ENCODE assay signal across 16 cellular contexts in the genomic region with DNA sequence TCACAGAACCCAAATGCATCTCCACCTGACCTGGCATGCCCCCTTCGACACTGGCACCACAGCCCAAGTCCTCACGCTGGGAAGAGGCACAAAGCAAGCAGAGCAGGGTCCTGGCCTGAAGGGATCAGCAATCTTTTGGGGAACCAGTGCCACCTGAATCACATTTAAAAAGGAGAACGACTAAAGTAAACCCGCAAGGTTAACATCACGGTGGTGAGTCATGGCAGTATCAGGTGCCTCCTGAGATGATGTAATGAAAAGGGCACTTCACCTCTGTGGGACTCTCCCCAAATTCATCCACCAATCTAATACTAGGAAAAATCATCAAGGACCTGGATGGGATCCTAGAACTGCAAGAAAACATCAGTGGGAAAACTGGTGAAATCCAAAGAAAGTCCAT. TPM values are rescaled to one million over a fixed set of nuclear protein-coding genes. Genes with fewer than 3 reads are reported as not detected.
DNase-seq lines count a peak whose midpoint lies in the region; ATAC-seq and TF ChIP-seq lines count a peak whose summit lies in the region.
"Had no signal": no experiment of that assay in that cellular context is flagged by ENCODE, and none has a peak within 500 bp of the region (broad histone marks: within the 10 kb centered on the region; RNA-seq: fewer than 3 reads in every experiment).

No MANE protein-coding gene starts in this region.

- H3K27ac Mint-ChIP-seq in stimulated activated naive CD8-positive, alpha-beta T cell treated with anti-CD3 and anti-CD28 coated beads, Interleukin-15, Interleukin-2, amounts not matched to agents 100 ng/mL and 50 ng/mL, for 24 hours: peak overlapping the region; percentile 38
- no peak overlapping the region for H3K27ac Mint-ChIP-seq in stimulated activated effector memory CD8-positive, alpha-beta T cell treated with anti-CD3 and anti-CD28 coated beads, Interleukin-12 subunit alpha, Interleukin-12 subunit beta, amount 100 ng/mL, for 72 hours
- H3K27ac Mint-ChIP-seq: neural progenitor cell had no signal

- H3K9me3 ChIP-seq in body of pancreas (no peaks in the 10 kb centered on the region), muscle layer of colon (ENCODE audit: low read length) (no peaks in the 10 kb centered on the region)

- 46 to 60% methylated on average over 5 of the region's 5 CpGs for WGBS in body of pancreas, 2 donors

- TF ChIP-seq CTCF in body of pancreas (IDR thresholded peaks at IDR 0.05): no peak

- no peak for TF ChIP-seq POLR2A in body of pancreas (IDR thresholded peaks at IDR 0.05)

- H3K36me3 Mint-ChIP-seq in stimulated activated naive CD8-positive, alpha-beta T cell treated with anti-CD3 and anti-CD28 coated beads, Interleukin-15, Interleukin-2, amounts not matched to agents 100 ng/mL and 50 ng/mL, for 24 hours (ENCODE audit: low read depth): peaks cover 13% of the 10 kb centered on the region
- H3K36me3 Mint-ChIP-seq in stimulated activated effector memory CD8-positive, alpha-beta T cell treated with anti-CD3 and anti-CD28 coated beads, Interleukin-12 subunit alpha, Interleukin-12 subunit beta, amount 100 ng/mL, for 72 hours: peaks cover 13% of the 10 kb centered on the region

- no peak overlapping the region for H3K9ac ChIP-seq in muscle layer of colon (ENCODE audit: low read length)
- H3K9ac ChIP-seq: neural progenitor cell had no signal

- H3K4me1 ChIP-seq in body of pancreas (peaks cover 40% of the 10 kb centered on the region), muscle layer of colon (ENCODE audit: insufficient read depth, low read length) (peaks cover 46% of the 10 kb centered on the region)

- DNase-seq in stimulated activated naive CD8-positive, alpha-beta T cell treated with anti-CD3 and anti-CD28 coated beads, Interleukin-15, Interleukin-2, amounts not matched to agents 100 U/mL and 50 U/mL, for 24 hours: no peak
- DNase-seq in body of pancreas: peak in 3 of 4 donors; percentile 45 to 62 (median 54)
- DNase-seq in stimulated activated effector memory CD8-positive, alpha-beta T cell treated with anti-CD3 and anti-CD28 coated beads, Interleukin-12 subunit alpha, Interleukin-12 subunit beta, amount 100 ng/mL, for 72 hours (ENCODE audit: low spot score in 2 of 2): no peak
- no peak for DNase-seq in SIG-M5 (lab: John Stamatoyannopoulos, UW)
- DNase-seq in T-helper 9 cell: no peak
- DNase-seq: activated effector memory CD4-positive, alpha-beta T cell treated with anti-CD3 and anti-CD28 coated beads, Interleukin-2, amount 50 U/mL, for 16 hours; AML-193; DMS79; hippocampal formation; left ventricle myocardium superior had no signal

- H3K4me3 ChIP-seq in body of pancreas (no peak overlapping the region), muscle layer of colon (ENCODE audit: low read depth in 1 of 2, low read length in 2 of 2) (no peak overlapping the region)
- H3K4me3 ChIP-seq: cardiac muscle cell, neural progenitor cell had no signal

- no peaks in the 10 kb centered on the region for H3K27me3 ChIP-seq in body of pancreas
- no peaks in the 10 kb centered on the region for H3K27me3 ChIP-seq in muscle layer of colon (ENCODE audit: control insufficient read depth in 1 of 2, insufficient read depth in 2 of 2, low read length in 2 of 2)
- H3K27me3 ChIP-seq: cardiac muscle cell, neural progenitor cell had no signal

- H3K4me3 Mint-ChIP-seq in stimulated activated naive CD8-positive, alpha-beta T cell treated with anti-CD3 and anti-CD28 coated beads, Interleukin-15, Interleukin-2, amounts not matched to agents 100 ng/mL and 50 ng/mL, for 24 hours: no peak overlapping the region
- no peak overlapping the region for H3K4me3 Mint-ChIP-seq in stimulated activated effector memory CD8-positive, alpha-beta T cell treated with anti-CD3 and anti-CD28 coated beads, Interleukin-12 subunit alpha, Interleukin-12 subunit beta, amount 100 ng/mL, for 72 hours
- H3K4me3 Mint-ChIP-seq: neural progenitor cell had no signal

- intact Hi-C loops in body of pancreas (cut with DNase I): no loop called here

- H3K36me3 ChIP-seq in body of pancreas (replicated peaks in 1 of 2; ENCODE audit: insufficient read depth in 1 of 2, low read depth in 2 of 2) (no peaks in the 10 kb centered on the region), muscle layer of colon (ENCODE audit: insufficient read depth, low read length) (no peaks in the 10 kb centered on the region)
- H3K36me3 ChIP-seq: cardiac muscle cell, neural progenitor cell had no signal

- H3K27me3 Mint-ChIP-seq in stimulated activated naive CD8-positive, alpha-beta T cell treated with anti-CD3 and anti-CD28 coated beads, Interleukin-15, Interleukin-2, amounts not matched to agents 100 ng/mL and 50 ng/mL, for 24 hours: no peaks in the 10 kb centered on the region

- H3K27ac ChIP-seq in body of pancreas (peak overlapping the region in 3 of 4 donors; percentile 33 to 64 (median 57)), muscle layer of colon (ENCODE audit: low read depth, low read length) (peak overlapping the region; percentile 22)
- H3K27ac ChIP-seq: cardiac muscle cell, HL-60, neural progenitor cell had no signal

- H3K9me3 Mint-ChIP-seq in stimulated activated naive CD8-positive, alpha-beta T cell treated with anti-CD3 and anti-CD28 coated beads, Interleukin-15, Interleukin-2, amounts not matched to agents 100 ng/mL and 50 ng/mL, for 24 hours: no peaks in the 10 kb centered on the region
- H3K9me3 Mint-ChIP-seq in stimulated activated effector memory CD8-positive, alpha-beta T cell treated with anti-CD3 and anti-CD28 coated beads, Interleukin-12 subunit alpha, Interleukin-12 subunit beta, amount 100 ng/mL, for 72 hours: no peaks in the 10 kb centered on the region

- no peak for ATAC-seq in stimulated activated naive CD8-positive, alpha-beta T cell treated with anti-CD3 and anti-CD28 coated beads, Interleukin-15, Interleukin-2, amounts not matched to agents 100 U/mL and 50 U/mL, for 24 hours
- ATAC-seq in body of pancreas (peak; percentile 74), GM21737 (IDR thresholded peaks at IDR 0.05; ENCODE audit: unreplicated experiment) (no peak)
- ATAC-seq in stimulated activated effector memory CD8-positive, alpha-beta T cell treated with anti-CD3 and anti-CD28 coated beads, Interleukin-12 subunit alpha, Interleukin-12 subunit beta, amount 100 ng/mL, for 72 hours: no peak

- peaks cover 52% of the 10 kb centered on the region for H3K4me1 Mint-ChIP-seq in stimulated activated naive CD8-positive, alpha-beta T cell treated with anti-CD3 and anti-CD28 coated beads, Interleukin-15, Interleukin-2, amounts not matched to agents 100 ng/mL and 50 ng/mL, for 24 hours (ENCODE audit: low read depth)
- H3K4me1 Mint-ChIP-seq in stimulated activated effector memory CD8-positive, alpha-beta T cell treated with anti-CD3 and anti-CD28 coated beads, Interleukin-12 subunit alpha, Interleukin-12 subunit beta, amount 100 ng/mL, for 72 hours: peaks cover 51% of the 10 kb centered on the region

RNA-seq across cellular contexts. Expression of gene PACSIN2, which starts 44.9 kb away (rescaled TPM):
- total RNA-seq in body of pancreas: 100 to 1,000 TPM; 117 to 118 TPM

Comparison
In these comparisons a context has a peak if more than half of its experiments do, and no peak if none do; other contexts are left out.
1. DNase-seq: peak in body of pancreas (3 of 4); none in stimulated activated naive CD8-positive, alpha-beta T cell treated with anti-CD3 and anti-CD28 coated beads, Interleukin-15, Interleukin-2, amounts not matched to agents 100 U/mL and 50 U/mL, for 24 hours (single experiment), stimulated activated effector memory CD8-positive, alpha-beta T cell treated with anti-CD3 and anti-CD28 coated beads, Interleukin-12 subunit alpha, Interleukin-12 subunit beta, amount 100 ng/mL, for 72 hours (0 of 2), SIG-M5 (single experiment) and T-helper 9 cell (single experiment).